ENCODE assay signal across 9 cellular contexts in the genomic region with DNA sequence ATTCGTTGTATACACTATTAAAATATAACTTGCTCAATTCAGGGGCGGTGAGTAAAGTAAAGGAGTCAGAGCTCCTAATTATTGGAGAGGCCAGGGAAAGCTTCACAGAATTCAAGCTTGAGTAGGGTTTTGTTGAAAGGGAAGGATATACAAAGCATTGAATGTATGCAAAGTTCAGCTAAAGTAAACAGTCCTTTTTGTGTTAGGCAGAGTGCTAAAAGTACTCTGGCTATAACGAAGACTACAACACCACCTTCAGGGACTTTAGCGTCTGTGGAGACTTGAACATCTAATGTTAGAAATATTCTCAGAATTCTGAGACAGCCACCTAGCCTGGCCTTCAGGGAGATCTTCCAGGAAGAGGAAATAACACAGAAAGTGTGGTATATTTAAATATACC. TPM values are rescaled to one million over a fixed set of nuclear protein-coding genes. Genes with fewer than 3 reads are reported as not detected.
DNase-seq lines count a peak whose midpoint lies in the region; ATAC-seq and TF ChIP-seq lines count a peak whose summit lies in the region.
"Had no signal": no experiment of that assay in that cellular context is flagged by ENCODE, and none has a peak within 500 bp of the region (broad histone marks: within the 10 kb centered on the region; RNA-seq: fewer than 3 reads in every experiment).

No MANE protein-coding gene starts in this region.

- peaks cover 7% of the 10 kb centered on the region; the same call in 1 of the 2 replicates for H3K4me1 ChIP-seq in Caco-2
- peaks cover 10% of the 10 kb centered on the region for H3K4me1 ChIP-seq in lower lobe of right lung
- peaks cover 35% of the 10 kb centered on the region for H3K4me1 ChIP-seq in suprapubic skin

- no peaks in the 10 kb centered on the region for H3K27me3 Mint-ChIP-seq in Caco-2 (ENCODE audit: insufficient read depth, unreplicated experiment)
- H3K27me3 Mint-ChIP-seq in activated T-helper 2 cell treated with anti-CD3 and anti-CD28 coated beads, Interferon-gamma antibody, Interleukin-2, Interleukin-4, amounts not matched to agents 10 μg/mL and 5 μg/mL and 100 μg/mL, durations not matched to agents 14 hours and 24 hours and 36 hours (ENCODE audit: low read depth) = no peaks in the 10 kb centered on the region

- H3K4me1 Mint-ChIP-seq in Caco-2 (ENCODE audit: low read depth, unreplicated experiment) = peaks cover 9% of the 10 kb centered on the region
- peaks cover 16% of the 10 kb centered on the region for H3K4me1 Mint-ChIP-seq in activated T-helper 2 cell treated with anti-CD3 and anti-CD28 coated beads, Interferon-gamma antibody, Interleukin-2, Interleukin-4, amounts not matched to agents 10 μg/mL and 5 μg/mL and 100 μg/mL, durations not matched to agents 14 hours and 24 hours and 36 hours (ENCODE audit: low read depth)

- POLR2A ChIA-PET in Caco-2 (lab: Charles Lee) = interaction anchor here (0.5 to 2.1 kb wide), 4 partner anchors 16 to 46 kb away, joined by 3 to 14 read pairs (median 4); no protein-coding TSS in a partner anchor

- no peak overlapping the region for H3K27ac ChIP-seq in lower lobe of right lung
- H3K27ac ChIP-seq in suprapubic skin = no peak overlapping the region

- ATAC-seq in lower lobe of right lung = no peak
- no peak for ATAC-seq in activated CD4-positive, CD25-positive, alpha-beta regulatory T cell treated with anti-CD3 and anti-CD28 coated beads, Interleukin-2, amount 50 U/mL, for 24 hours
- no peak for ATAC-seq in GM18868 (IDR thresholded peaks at IDR 0.05; ENCODE audit: unreplicated experiment)

- peak overlapping the region; percentile 86 for H3K27ac Mint-ChIP-seq in Caco-2 (ENCODE audit: unreplicated experiment)
- H3K27ac Mint-ChIP-seq in activated T-helper 2 cell treated with anti-CD3 and anti-CD28 coated beads, Interferon-gamma antibody, Interleukin-2, Interleukin-4, amounts not matched to agents 10 μg/mL and 5 μg/mL and 100 μg/mL, durations not matched to agents 14 hours and 24 hours and 36 hours = no peak overlapping the region

- intact Hi-C loops in Caco-2 (cut with micrococcal nuclease; ENCODE audit: unreplicated experiment) = loop anchor here (1.0 to 2.0 kb wide), 3 partner anchors 29 to 260 kb away; a partner anchor contains a TSS
- intact Hi-C loops in activated T-helper 2 cell treated with anti-CD3 and anti-CD28 coated beads, Interferon-gamma antibody, Interleukin-2, Interleukin-4, amounts not matched to agents 10 μg/mL and 5 μg/mL and 100 μg/mL, durations not matched to agents 14 hours and 24 hours and 36 hours (cut with micrococcal nuclease) = loop anchor here (1.0 to 2.0 kb wide), 3 partner anchors 17 to 52 kb away; a partner anchor contains a TSS
- intact Hi-C loops in lower lobe of right lung (cut with DNase I) = no loop called here

- no peaks in the 10 kb centered on the region for H3K27me3 ChIP-seq in Caco-2 (replicated peaks; ENCODE audit: control insufficient read depth, insufficient read depth, low read length)
- H3K27me3 ChIP-seq in lower lobe of right lung (ENCODE audit: low read depth) = no peaks in the 10 kb centered on the region
- no peaks in the 10 kb centered on the region for H3K27me3 ChIP-seq in suprapubic skin

- TF ChIP-seq POLR2A in suprapubic skin (IDR thresholded peaks at IDR 0.05) = no peak

- no peaks in the 10 kb centered on the region for H3K9me3 Mint-ChIP-seq in Caco-2 (ENCODE audit: unreplicated experiment)
- H3K9me3 Mint-ChIP-seq in activated T-helper 2 cell treated with anti-CD3 and anti-CD28 coated beads, Interferon-gamma antibody, Interleukin-2, Interleukin-4, amounts not matched to agents 10 μg/mL and 5 μg/mL and 100 μg/mL, durations not matched to agents 14 hours and 24 hours and 36 hours = no peaks in the 10 kb centered on the region

- H3K36me3 ChIP-seq in Caco-2 (ENCODE audit: control insufficient read depth, insufficient read depth, low read length) (no peaks in the 10 kb centered on the region), lower lobe of right lung (no peaks in the 10 kb centered on the region), suprapubic skin (peaks cover 7% of the 10 kb centered on the region)

- peaks cover 16% of the 10 kb centered on the region for H3K36me3 Mint-ChIP-seq in Caco-2 (ENCODE audit: insufficient read depth, unreplicated experiment)
- H3K36me3 Mint-ChIP-seq in activated T-helper 2 cell treated with anti-CD3 and anti-CD28 coated beads, Interferon-gamma antibody, Interleukin-2, Interleukin-4, amounts not matched to agents 10 μg/mL and 5 μg/mL and 100 μg/mL, durations not matched to agents 14 hours and 24 hours and 36 hours (ENCODE audit: low read depth) = peaks cover 3% of the 10 kb centered on the region

- DNase-seq in Caco-2 (peak in 1 of 2 experiments; percentile 26), lower lobe of right lung (no peak), suprapubic skin (ENCODE audit: low spot score in 2 of 2) (no peak), 8988T (no peak)
- no peak for DNase-seq in Jurkat, Clone E6-1 (ENCODE audit: low read depth, low spot score)
- DNase-seq in activated T-helper 2 cell treated with anti-CD3 and anti-CD28 coated beads, Interferon-gamma antibody, Interleukin-2, Interleukin-4, amounts not matched to agents 10 μg/mL and 5 μg/mL and 100 μg/mL, durations not matched to agents 14 hours and 24 hours and 36 hours (ENCODE audit: low spot score) = no peak

- peak overlapping the region; percentile 77 for H3K4me3 ChIP-seq in Caco-2 (ENCODE audit: low read depth, low read length)
- H3K4me3 ChIP-seq in Jurkat, Clone E6-1 (ENCODE audit: low read length) = peak overlapping the region; percentile 69
- H3K4me3 ChIP-seq in lower lobe of right lung = peak overlapping the region; percentile 76
- H3K4me3 ChIP-seq in suprapubic skin = no peak overlapping the region

- no TSS peak for BruUV-seq in Caco-2 (replicated peaks; lab: Mats Ljungman, UMichigan)

- peak in 1 of 2 experiments; percentile 37 for TF ChIP-seq CTCF in Caco-2 (IDR thresholded peaks at IDR 0.05; ENCODE audit: insufficient read depth in 1 of 2, low read depth in 1 of 2, low read length in 1 of 2, severe bottlenecking in 1 of 2, unreplicated experiment in 1 of 2)
- no peak for TF ChIP-seq CTCF in lower lobe of right lung (IDR thresholded peaks at IDR 0.05)
- no peak for TF ChIP-seq CTCF in suprapubic skin (IDR thresholded peaks at IDR 0.05)

- WGBS in suprapubic skin = 45% methylated on average over 4 of the region's 4 CpGs

- H3K9me3 ChIP-seq in Caco-2 = no peaks in the 10 kb centered on the region
- no peaks in the 10 kb centered on the region for H3K9me3 ChIP-seq in lower lobe of right lung
- no peaks in the 10 kb centered on the region for H3K9me3 ChIP-seq in suprapubic skin

- CTCF ChIA-PET in Caco-2 (lab: Charles Lee) = interaction anchor here (0.6 to 3.4 kb wide), 6 partner anchors 15 to 261 kb away, joined by 3 to 38 read pairs (median 6); no protein-coding TSS in a partner anchor

- H3K4me3 Mint-ChIP-seq in Caco-2 (ENCODE audit: unreplicated experiment) = peak overlapping the region; percentile 88
- peak overlapping the region; percentile 76 for H3K4me3 Mint-ChIP-seq in activated T-helper 2 cell treated with anti-CD3 and anti-CD28 coated beads, Interferon-gamma antibody, Interleukin-2, Interleukin-4, amounts not matched to agents 10 μg/mL and 5 μg/mL and 100 μg/mL, durations not matched to agents 14 hours and 24 hours and 36 hours (ENCODE audit: low read depth)

- no peak for TF ChIP-seq EP300 in suprapubic skin (IDR thresholded peaks at IDR 0.05)

RNA-seq across cellular contexts. Expression of a gene that starts 1.1 kb away (rescaled TPM):
- 0.59 and 0.63 TPM in 2 replicates for total RNA-seq in Caco-2 (2022)
- not detected for polyA plus RNA-seq in Jurkat, Clone E6-1 (2012; ENCODE audit: insufficient read depth, insufficient read length)
- 0.37 and 1.9 TPM in 2 replicates for total RNA-seq in activated T-helper 2 cell treated with anti-CD3 and anti-CD28 coated beads, Interferon-gamma antibody, Interleukin-2, Interleukin-4, amounts not matched to agents 10 μg/mL and 5 μg/mL and 100 μg/mL, durations not matched to agents 14 hours and 24 hours and 36 hours
- not detected for total RNA-seq in lower lobe of right lung
- total RNA-seq in suprapubic skin = not detected
- total RNA-seq: myocyte had no signal

RNA-seq across cellular contexts. Expression of a gene that starts 8.7 kb away (rescaled TPM):
- total RNA-seq in Caco-2 (2022) = 0.95 and 2.4 TPM in 2 replicates
- 1.2 TPM for polyA plus RNA-seq in Jurkat, Clone E6-1 (2012; ENCODE audit: insufficient read depth, insufficient read length)
- 1.6 and 1.8 TPM in 2 replicates for total RNA-seq in activated T-helper 2 cell treated with anti-CD3 and anti-CD28 coated beads, Interferon-gamma antibody, Interleukin-2, Interleukin-4, amounts not matched to agents 10 μg/mL and 5 μg/mL and 100 μg/mL, durations not matched to agents 14 hours and 24 hours and 36 hours
- 16.9 TPM for total RNA-seq in lower lobe of right lung
- 10 to 100 TPM; 20.8 to 60.7 (median 44.1) TPM for total RNA-seq in suprapubic skin

RNA-seq across cellular contexts. Expression of a gene that starts 29.4 kb away (rescaled TPM):
- total RNA-seq in Caco-2 (2022) (26.8 and 30.6 TPM in 2 replicates), lower lobe of right lung (23.7 TPM), suprapubic skin (10 to 100 TPM; 13.7 to 29.1 (median 20.9) TPM)
- polyA plus RNA-seq in Jurkat, Clone E6-1 (2012; ENCODE audit: insufficient read depth, insufficient read length) = 26.7 TPM
- 66.2 and 69.8 TPM in 2 replicates for total RNA-seq in activated T-helper 2 cell treated with anti-CD3 and anti-CD28 coated beads, Interferon-gamma antibody, Interleukin-2, Interleukin-4, amounts not matched to agents 10 μg/mL and 5 μg/mL and 100 μg/mL, durations not matched to agents 14 hours and 24 hours and 36 hours

RNA-seq across cellular contexts. Expression of a gene that starts 32.6 kb away (rescaled TPM):
- total RNA-seq in Caco-2 (2022) = 16.1 and 17.6 TPM in 2 replicates
- not detected for polyA plus RNA-seq in Jurkat, Clone E6-1 (2012; ENCODE audit: insufficient read depth, insufficient read length)
- total RNA-seq in activated T-helper 2 cell treated with anti-CD3 and anti-CD28 coated beads, Interferon-gamma antibody, Interleukin-2, Interleukin-4, amounts not matched to agents 10 μg/mL and 5 μg/mL and 100 μg/mL, durations not matched to agents 14 hours and 24 hours and 36 hours = 2.7 and 2.9 TPM in 2 replicates
- total RNA-seq in lower lobe of right lung = 164 TPM
- total RNA-seq in suprapubic skin = 10 to 100 TPM in 3 of 4 donors, 1 to 10 TPM in 1; 7.2 to 22.7 (median 18.0) TPM
